16 cellular contexts compared by ENCODE assay signal in the genomic region with DNA sequence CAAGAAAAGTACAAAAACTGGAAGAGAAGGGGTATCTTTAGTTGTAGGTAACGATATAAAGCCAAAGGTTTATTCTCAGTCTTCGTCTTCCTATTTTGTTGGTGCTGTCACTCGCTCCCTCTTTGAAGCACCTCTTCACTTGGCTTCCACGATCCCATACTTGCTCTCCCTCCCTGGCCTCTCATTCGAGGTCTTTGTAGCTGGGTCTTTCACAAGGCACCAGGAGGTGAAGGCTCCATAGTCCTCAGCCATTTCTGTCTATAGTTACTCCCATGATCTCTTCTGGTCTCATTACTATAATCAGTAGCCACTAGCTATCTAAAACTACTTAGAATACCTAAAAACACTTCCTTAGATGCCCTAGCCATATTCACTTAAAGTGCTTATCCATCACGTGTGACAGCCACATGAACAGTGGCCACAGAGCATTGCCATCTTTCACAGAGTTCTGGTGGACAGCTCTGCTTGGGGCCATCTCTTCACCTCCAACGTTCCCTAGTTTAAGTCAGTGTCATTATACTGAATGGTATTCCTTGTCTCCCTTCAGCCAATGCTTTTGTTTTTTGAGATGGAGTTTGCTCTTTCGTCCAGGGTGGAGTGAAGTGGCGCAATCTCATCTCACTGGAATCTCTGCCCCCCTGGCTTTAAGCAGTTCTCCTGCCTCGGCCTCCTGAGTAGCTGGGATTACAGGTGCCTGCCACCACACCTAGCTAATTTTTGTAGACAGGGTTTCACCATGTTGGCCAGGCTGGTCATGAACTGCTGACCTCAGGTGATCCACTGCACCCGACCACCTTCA. TPM values are rescaled to one million over a fixed set of nuclear protein-coding genes. Genes with fewer than 3 reads are reported as not detected.
DNase-seq lines count a peak whose midpoint lies in the region; ATAC-seq and TF ChIP-seq lines count a peak whose summit lies in the region.
"Had no signal": no experiment of that assay in that cellular context is flagged by ENCODE, and none has a peak within 500 bp of the region (broad histone marks: within the 10 kb centered on the region; RNA-seq: fewer than 3 reads in every experiment).

No MANE protein-coding gene starts in this region.

- DNase-seq in Right ventricle myocardium superior (no peak), right atrium auricular region (ENCODE audit: low spot score) (no peak), OCI-LY7 (ENCODE audit: low spot score) (no peak), esophagus muscularis mucosa (ENCODE audit: extremely low spot score) (peak; percentile 68), upper lobe of left lung (no peak), UCSD-AML1 (lab: John Stamatoyannopoulos, UW; ENCODE audit: unreplicated experiment) (no peak)
- no peak for DNase-seq in stimulated activated naive CD4-positive, alpha-beta T cell treated with Interleukin-2 at 50 U/mL for 16 hours (lab: John Stamatoyannopoulos, UW)
- DNase-seq: activated CD8-positive, alpha-beta T cell treated with anti-CD3 and anti-CD28 coated beads, Interleukin-2, amount 10 ng/mL, durations not matched to agents 7 days and 5 days; central memory CD4-positive, alpha-beta T cell; effector memory CD8-positive, alpha-beta T cell; NCI-H187 treated with DMSO at 0.1 percent for 48 hours; T-cell; tibial artery had no signal

- CTCF ChIA-PET in OCI-LY7 (lab: Charles Lee; ENCODE audit: unreplicated experiment): no interaction called here

- H3K79me2 ChIP-seq in OCI-LY7 (ENCODE audit: insufficient read depth, low read depth, low read length): no peaks in the 10 kb centered on the region

- peaks cover 100% of the 10 kb centered on the region for H3K36me3 ChIP-seq in right atrium auricular region
- peaks cover 100% of the 10 kb centered on the region for H3K36me3 ChIP-seq in OCI-LY7 (ENCODE audit: insufficient read depth, low read length)
- H3K36me3 ChIP-seq in esophagus muscularis mucosa: peaks cover 88 to 100% (median 100%) of the 10 kb centered on the region in 4 donors
- peaks cover 52 to 100% (median 94%) of the 10 kb centered on the region in 4 donors for H3K36me3 ChIP-seq in upper lobe of left lung

- intact Hi-C loops in Right ventricle myocardium superior (cut with DNase I) (no loop called here), OCI-LY7 (cut with micrococcal nuclease; ENCODE audit: unreplicated experiment) (no loop called here), esophagus muscularis mucosa (cut with DNase I) (no loop called here)

- H3K4me1 ChIP-seq in right atrium auricular region (peaks cover 0 to 35% of the 10 kb centered on the region in 2 donors), OCI-LY7 (ENCODE audit: insufficient read depth, low read length, poor library complexity, severe bottlenecking) (peaks cover 7% of the 10 kb centered on the region), esophagus muscularis mucosa (peaks cover 13 to 17% (median 15%) of the 10 kb centered on the region in 4 donors), upper lobe of left lung (peaks cover 0 to 13% (median 4%) of the 10 kb centered on the region in 4 donors)
- H3K4me1 ChIP-seq: adrenal gland had no signal

- TF ChIP-seq POLR2A in esophagus muscularis mucosa (IDR thresholded peaks at IDR 0.05; ENCODE audit: low read depth) (no peak), upper lobe of left lung (IDR thresholded peaks at IDR 0.05) (no peak)

- TF ChIP-seq EP300 in esophagus muscularis mucosa (IDR thresholded peaks at IDR 0.05): no peak
- no peak for TF ChIP-seq EP300 in upper lobe of left lung (IDR thresholded peaks at IDR 0.05)

- H3K27ac ChIP-seq in right atrium auricular region: peak overlapping the region in 1 of 2 donors; percentile 1
- peak overlapping the region; percentile 4 for H3K27ac ChIP-seq in OCI-LY7 (ENCODE audit: low read depth, low read length, poor library complexity, severe bottlenecking)
- H3K27ac ChIP-seq in esophagus muscularis mucosa (replicated peaks in 1 of 4): peak overlapping the region in 2 of 4 donors; percentile 3 to 15
- peak overlapping the region in 3 of 4 donors; percentile 24 to 33 (median 28) for H3K27ac ChIP-seq in upper lobe of left lung
- H3K27ac ChIP-seq: adrenal gland, tibial artery, WERI-Rb-1 had no signal

- H3K27me3 ChIP-seq in right atrium auricular region: no peaks in the 10 kb centered on the region
- H3K27me3 ChIP-seq in esophagus muscularis mucosa: no peaks in the 10 kb centered on the region
- H3K27me3 ChIP-seq in upper lobe of left lung: no peaks in the 10 kb centered on the region
- H3K27me3 ChIP-seq: adrenal gland, tibial artery had no signal

- H4K20me1 ChIP-seq in OCI-LY7 (ENCODE audit: insufficient read depth, low read length): no peaks in the 10 kb centered on the region

- ATAC-seq in Right ventricle myocardium superior (ENCODE audit: poor library complexity) (peak; percentile 2), upper lobe of left lung (ENCODE audit: low FRiP score in 2 of 2) (no peak), HG02970 (IDR thresholded peaks at IDR 0.05; ENCODE audit: low FRiP score, unreplicated experiment) (no peak)
- ATAC-seq: activated CD8-positive, alpha-beta T cell treated with anti-CD3 and anti-CD28 coated beads, Interleukin-2, amount 10 ng/mL, durations not matched to agents 7 days and 5 days; effector memory CD8-positive, alpha-beta T cell; T-cell had no signal

- H3K4me2 ChIP-seq in OCI-LY7 (ENCODE audit: low read length): no peak overlapping the region

- H3K9me2 ChIP-seq in OCI-LY7 (ENCODE audit: insufficient read depth, low read length): no peaks in the 10 kb centered on the region

- POLR2A ChIA-PET in OCI-LY7 (lab: Charles Lee): no interaction called here

- H3K9me3 ChIP-seq in right atrium auricular region (no peaks in the 10 kb centered on the region), OCI-LY7 (ENCODE audit: low read length) (no peaks in the 10 kb centered on the region), esophagus muscularis mucosa (no peaks in the 10 kb centered on the region), upper lobe of left lung (no peaks in the 10 kb centered on the region)
- H3K9me3 ChIP-seq: adrenal gland, tibial artery had no signal

- 84% methylated on average over 11 of the region's 11 CpGs for WGBS in esophagus muscularis mucosa
- WGBS in upper lobe of left lung, 2 donors: 88 to 93% methylated on average over 11 of the region's 11 CpGs

- no peak overlapping the region for H2AFZ ChIP-seq in OCI-LY7 (ENCODE audit: low read length)

- TF ChIP-seq CTCF in right atrium auricular region (IDR thresholded peaks at IDR 0.05) (no peak), OCI-LY7 (conservative IDR thresholded peaks at IDR 0.05; ENCODE audit: low read length) (no peak), esophagus muscularis mucosa (IDR thresholded peaks at IDR 0.05) (no peak), upper lobe of left lung (IDR thresholded peaks at IDR 0.05) (no peak)

- no TSS peak for BruUV-seq in OCI-LY7 (replicated peaks; lab: Mats Ljungman, UMichigan)

- H3K4me3 ChIP-seq in right atrium auricular region: no peak overlapping the region
- H3K4me3 ChIP-seq in OCI-LY7 (ENCODE audit: low read depth, low read length, poor library complexity, severe bottlenecking): no peak overlapping the region
- no peak overlapping the region for H3K4me3 ChIP-seq in esophagus muscularis mucosa
- no peak overlapping the region for H3K4me3 ChIP-seq in upper lobe of left lung
- H3K4me3 ChIP-seq: adrenal gland, tibial artery had no signal

RNA-seq across cellular contexts. Expression of a gene that starts 57.1 kb away (rescaled TPM):
- total RNA-seq in Right ventricle myocardium superior (3,087 TPM), right atrium auricular region (1,000 to 10,000 TPM; 1,597 to 3,086 TPM), OCI-LY7 (2022) (166 and 178 TPM in 2 replicates), esophagus muscularis mucosa (100 to 1,000 TPM; 170 to 231 (median 177) TPM), upper lobe of left lung (100 to 1,000 TPM in 5 of 6 donors, 10 to 100 TPM in 1; 91.7 to 166 (median 142) TPM)
- 84.1 and 93.5 TPM in 2 replicates for total RNA-seq in OCI-LY7 (2014; rRNA removed; shearing (Covaris generic))

Comparison
In these comparisons a context has a peak if more than half of its experiments do, and no peak if none do; other contexts are left out.
1. RNA of a gene that starts 57.1 kb away (total RNA-seq): 3,087 TPM in Right ventricle myocardium superior (single experiment) and 1,597 to 3,086 TPM in right atrium auricular region; 170 to 231 TPM in esophagus muscularis mucosa, 84.1 to 178 TPM in OCI-LY7 and 91.7 to 166 TPM in upper lobe of left lung; every median in the first group is over 4 times any median in the second.